In genomic region chr13:44314160-44314559, GRCh38 we compare ENCODE assay signal across 2 cellular contexts. TPM values are rescaled to one million over a fixed set of nuclear protein-coding genes. Genes with fewer than 3 reads are reported as not detected.
"Had no signal": no experiment of that assay in that cellular context is flagged by ENCODE, and none has a peak within 500 bp of the region (broad histone marks: within the 10 kb centered on the region; RNA-seq: fewer than 3 reads in every experiment).

No MANE protein-coding gene starts in this region.

RNA-seq across cellular contexts. Expression of gene SERP2, which starts 59.5 kb away (rescaled TPM):
- total RNA-seq: activated CD4-positive, alpha-beta memory T cell treated with anti-CD3 and anti-CD28 coated beads for 36 hours; activated T-helper 1 cell treated with anti-CD3 and anti-CD28 coated beads, Interleukin-12 subunit alpha, Interleukin-12 subunit beta, Interleukin-2, Interleukin-4 antibody, amounts not matched to agents 30 ng/mL and 10 ng/mL and 1 ng/mL, durations not matched to agents 14 hours and 24 hours and 36 hours had no signal
